1 cellular context compared by ENCODE assay signal in the genomic region with DNA sequence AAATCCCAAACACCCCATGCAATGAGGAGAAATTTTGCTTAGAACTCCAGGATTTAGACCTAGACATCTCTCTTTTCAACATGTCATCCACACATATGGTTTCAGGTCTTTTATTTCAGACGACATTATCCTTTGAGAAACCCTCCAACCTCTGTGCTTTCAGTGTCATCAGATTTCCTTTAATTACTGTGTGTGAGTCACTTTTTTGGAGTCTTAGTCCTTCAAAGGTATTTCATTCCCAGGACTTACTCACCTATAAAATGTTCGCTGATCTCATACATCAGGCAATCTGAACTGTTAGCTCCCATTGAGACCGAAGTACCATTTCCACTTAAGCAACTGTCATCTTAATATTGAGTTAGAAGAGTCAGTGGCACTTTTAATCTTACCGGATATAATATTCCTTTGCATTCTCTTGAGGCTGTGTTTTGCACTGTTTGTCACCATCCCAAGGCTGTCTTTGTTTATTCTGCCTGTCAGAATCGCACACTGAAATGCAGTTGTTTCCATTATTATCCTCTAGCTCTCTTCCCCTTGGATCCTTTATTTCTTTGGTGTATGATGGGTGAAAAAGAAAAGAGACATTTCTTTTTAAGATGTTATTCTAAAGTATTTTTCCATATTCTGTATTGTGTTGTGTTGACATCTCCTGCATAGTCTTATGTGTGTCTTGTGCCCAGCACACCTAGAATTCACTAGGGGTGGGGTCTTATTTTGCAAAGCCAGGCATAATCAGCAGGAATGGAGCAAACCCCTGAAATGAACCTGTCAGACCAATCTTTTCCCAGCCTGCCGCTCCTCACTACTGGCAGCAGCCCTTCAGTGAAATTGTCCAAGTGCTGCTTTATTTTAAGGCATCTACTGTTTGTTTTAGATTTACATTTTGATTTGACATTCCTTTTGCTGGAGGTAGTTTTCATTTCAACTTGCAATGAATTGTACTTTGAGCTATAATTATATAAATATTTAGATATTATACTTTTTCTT.
TF ChIP-seq lines count a peak whose summit lies in the region.

No MANE protein-coding gene starts in this region.

TF ChIP-seq in SK-N-SH, 30 proteins besides CTCF, POLR2A, EP300 and RAD21 (continued from another document):
- TF ChIP-seq, protein P1, sequence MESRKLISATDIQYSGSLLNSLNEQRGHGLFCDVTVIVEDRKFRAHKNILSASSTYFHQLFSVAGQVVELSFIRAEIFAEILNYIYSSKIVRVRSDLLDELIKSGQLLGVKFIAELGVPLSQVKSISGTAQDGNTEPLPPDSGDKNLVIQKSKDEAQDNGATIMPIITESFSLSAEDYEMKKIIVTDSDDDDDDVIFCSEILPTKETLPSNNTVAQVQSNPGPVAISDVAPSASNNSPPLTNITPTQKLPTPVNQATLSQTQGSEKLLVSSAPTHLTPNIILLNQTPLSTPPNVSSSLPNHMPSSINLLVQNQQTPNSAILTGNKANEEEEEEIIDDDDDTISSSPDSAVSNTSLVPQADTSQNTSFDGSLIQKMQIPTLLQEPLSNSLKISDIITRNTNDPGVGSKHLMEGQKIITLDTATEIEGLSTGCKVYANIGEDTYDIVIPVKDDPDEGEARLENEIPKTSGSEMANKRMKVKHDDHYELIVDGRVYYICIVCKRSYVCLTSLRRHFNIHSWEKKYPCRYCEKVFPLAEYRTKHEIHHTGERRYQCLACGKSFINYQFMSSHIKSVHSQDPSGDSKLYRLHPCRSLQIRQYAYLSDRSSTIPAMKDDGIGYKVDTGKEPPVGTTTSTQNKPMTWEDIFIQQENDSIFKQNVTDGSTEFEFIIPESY (IDR thresholded peaks at IDR 0.05; ENCODE audit: borderline replicate concordance, low read depth) = no peak
- TF ChIP-seq NRF1 (IDR thresholded peaks at IDR 0.05; ENCODE audit: low read depth, low read length) (no peak), FOSL2 (IDR thresholded peaks at IDR 0.05; ENCODE audit: borderline replicate concordance, low read depth) (peak; percentile 86), EZH2phosphoT487 (IDR thresholded peaks at IDR 0.05; ENCODE audit: borderline replicate concordance, low read depth) (no peak), FOXM1 (IDR thresholded peaks at IDR 0.05; ENCODE audit: low read depth) (no peak), TEAD4 (IDR thresholded peaks at IDR 0.05; ENCODE audit: borderline replicate concordance, insufficient read depth) (0 out of 2 replicates have a peak, but pooled peaks have one; percentile 56), NFIC (IDR thresholded peaks at IDR 0.05; ENCODE audit: borderline replicate concordance) (peak; percentile 52; the same call in 1 of the 2 replicates), POLR2AphosphoS5 (IDR thresholded peaks at IDR 0.05; ENCODE audit: low read depth, low read length) (peak; percentile 58; the same call in 1 of the 2 replicates)
- TF ChIP-seq, protein P2, sequence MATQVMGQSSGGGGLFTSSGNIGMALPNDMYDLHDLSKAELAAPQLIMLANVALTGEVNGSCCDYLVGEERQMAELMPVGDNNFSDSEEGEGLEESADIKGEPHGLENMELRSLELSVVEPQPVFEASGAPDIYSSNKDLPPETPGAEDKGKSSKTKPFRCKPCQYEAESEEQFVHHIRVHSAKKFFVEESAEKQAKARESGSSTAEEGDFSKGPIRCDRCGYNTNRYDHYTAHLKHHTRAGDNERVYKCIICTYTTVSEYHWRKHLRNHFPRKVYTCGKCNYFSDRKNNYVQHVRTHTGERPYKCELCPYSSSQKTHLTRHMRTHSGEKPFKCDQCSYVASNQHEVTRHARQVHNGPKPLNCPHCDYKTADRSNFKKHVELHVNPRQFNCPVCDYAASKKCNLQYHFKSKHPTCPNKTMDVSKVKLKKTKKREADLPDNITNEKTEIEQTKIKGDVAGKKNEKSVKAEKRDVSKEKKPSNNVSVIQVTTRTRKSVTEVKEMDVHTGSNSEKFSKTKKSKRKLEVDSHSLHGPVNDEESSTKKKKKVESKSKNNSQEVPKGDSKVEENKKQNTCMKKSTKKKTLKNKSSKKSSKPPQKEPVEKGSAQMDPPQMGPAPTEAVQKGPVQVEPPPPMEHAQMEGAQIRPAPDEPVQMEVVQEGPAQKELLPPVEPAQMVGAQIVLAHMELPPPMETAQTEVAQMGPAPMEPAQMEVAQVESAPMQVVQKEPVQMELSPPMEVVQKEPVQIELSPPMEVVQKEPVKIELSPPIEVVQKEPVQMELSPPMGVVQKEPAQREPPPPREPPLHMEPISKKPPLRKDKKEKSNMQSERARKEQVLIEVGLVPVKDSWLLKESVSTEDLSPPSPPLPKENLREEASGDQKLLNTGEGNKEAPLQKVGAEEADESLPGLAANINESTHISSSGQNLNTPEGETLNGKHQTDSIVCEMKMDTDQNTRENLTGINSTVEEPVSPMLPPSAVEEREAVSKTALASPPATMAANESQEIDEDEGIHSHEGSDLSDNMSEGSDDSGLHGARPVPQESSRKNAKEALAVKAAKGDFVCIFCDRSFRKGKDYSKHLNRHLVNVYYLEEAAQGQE (IDR thresholded peaks at IDR 0.05; ENCODE audit: low read depth, low read length) = no peak
